Comparison of ENCODE assay signal across 18 cellular contexts in the genomic region with DNA sequence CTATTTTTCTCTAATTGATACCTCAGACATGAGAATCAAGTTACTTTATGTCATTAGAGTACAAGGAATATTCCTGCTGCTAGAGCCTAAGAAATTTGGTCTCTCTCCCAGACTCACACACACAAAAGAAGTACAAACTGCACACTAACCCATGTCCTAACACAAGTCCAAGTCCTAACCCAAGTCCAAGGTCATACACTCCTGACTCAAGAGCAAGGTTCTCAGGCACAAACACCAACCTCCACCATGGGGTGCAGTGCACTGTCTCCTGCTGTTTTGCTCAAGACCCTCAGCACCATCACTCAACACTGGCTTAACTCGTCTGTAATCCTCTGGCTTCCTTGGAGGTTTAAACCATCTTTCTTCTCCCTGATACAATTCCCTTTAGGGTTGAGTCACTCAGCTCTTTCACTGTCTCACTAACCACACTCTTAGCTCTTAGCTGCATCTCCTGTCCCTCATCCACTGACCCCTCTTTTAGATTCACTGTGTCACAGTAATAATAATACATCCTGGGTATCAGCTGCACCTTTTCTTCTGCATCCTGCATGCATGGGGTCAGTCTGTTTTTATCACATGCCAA.
"Had no signal": no experiment of that assay in that cellular context is flagged by ENCODE, and none has a peak within 500 bp of the region (broad histone marks: within the 10 kb centered on the region; RNA-seq: fewer than 3 reads in every experiment).

No MANE protein-coding gene starts in this region.

- H3K27ac Mint-ChIP-seq: activated CD4-positive, alpha-beta T cell treated with anti-CD3 and anti-CD28 coated beads for 36 hours had no signal

- DNase-seq: activated CD4-positive, alpha-beta memory T cell treated with anti-CD3 and anti-CD28 coated beads, Interleukin-2, amount 10 ng/mL, durations not matched to agents 7 days and 5 days; activated CD4-positive, alpha-beta T cell treated with anti-CD3 and anti-CD28 coated beads for 36 hours; activated gamma-delta T cell treated with Interleukin-2 at 50 U/mL for 16 hours; activated naive CD8-positive, alpha-beta T cell treated with anti-CD3 and anti-CD28 coated beads for 36 hours; activated T-cell treated with anti-CD3 and anti-CD28 coated beads, Interleukin-2, amount 50 U/mL, for 48 hours; effector memory CD4-positive, alpha-beta T cell; erythroblast; foreskin keratinocyte; sigmoid colon; stimulated activated CD4-positive, alpha-beta T cell treated with anti-CD3 and anti-CD28 coated beads, Interleukin-12 subunit alpha, Interleukin-12 subunit beta, amount 100 ng/mL, for 4 hours; stimulated activated naive CD4-positive, alpha-beta T cell; substantia nigra; SW 1271; trophoblast cell; WERI-Rb-1 had no signal

- H3K36me3 ChIP-seq: ascending aorta, cardiac muscle cell, sigmoid colon, WERI-Rb-1 had no signal

- H3K9me3 ChIP-seq: ascending aorta, sigmoid colon had no signal

- H3K36me3 Mint-ChIP-seq: activated naive CD8-positive, alpha-beta T cell treated with anti-CD3 and anti-CD28 coated beads for 36 hours had no signal

- H3K4me3 ChIP-seq: ascending aorta, cardiac muscle cell, sigmoid colon had no signal

- H3K27me3 ChIP-seq: ascending aorta, cardiac muscle cell, foreskin keratinocyte, sigmoid colon had no signal

- H3K27me3 Mint-ChIP-seq: activated CD4-positive, alpha-beta memory T cell treated with anti-CD3 and anti-CD28 coated beads, Interleukin-2, amount 10 ng/mL, durations not matched to agents 7 days and 5 days; activated CD4-positive, alpha-beta T cell treated with anti-CD3 and anti-CD28 coated beads for 36 hours; activated naive CD8-positive, alpha-beta T cell treated with anti-CD3 and anti-CD28 coated beads for 36 hours; natural killer cell treated with Interleukin-12 subunit alpha and Interleukin-12 subunit beta and Interleukin-15 and Interleukin-18, amount 100 ng/mL, for 72 hours had no signal

- H3K4me1 ChIP-seq: ascending aorta had no signal

- H3K27ac ChIP-seq: ascending aorta, cardiac muscle cell, foreskin keratinocyte, sigmoid colon, WERI-Rb-1 had no signal

- H3K4me3 Mint-ChIP-seq: activated CD4-positive, alpha-beta memory T cell treated with anti-CD3 and anti-CD28 coated beads, Interleukin-2, amount 10 ng/mL, durations not matched to agents 7 days and 5 days; activated CD4-positive, alpha-beta T cell treated with anti-CD3 and anti-CD28 coated beads for 36 hours; activated naive CD8-positive, alpha-beta T cell treated with anti-CD3 and anti-CD28 coated beads for 36 hours; natural killer cell treated with Interleukin-12 subunit alpha and Interleukin-12 subunit beta and Interleukin-15 and Interleukin-18, amount 100 ng/mL, for 72 hours had no signal
